In genomic region chr3:9078561-9079240, GRCh38 we compare ENCODE assay signal across 17 cellular contexts.
DNase-seq lines count a peak whose midpoint lies in the region; ATAC-seq and TF ChIP-seq lines count a peak whose summit lies in the region.
"Had no signal": no experiment of that assay in that cellular context is flagged by ENCODE, and none has a peak within 500 bp of the region (broad histone marks: within the 10 kb centered on the region; RNA-seq: fewer than 3 reads in every experiment).

No MANE protein-coding gene starts in this region.

- H3K4me1 Mint-ChIP-seq in activated CD4-positive, alpha-beta memory T cell treated with anti-CD3 and anti-CD28 coated beads for 36 hours (ENCODE audit: low read depth): peaks cover 9% of the 10 kb centered on the region
- no peaks in the 10 kb centered on the region for H3K4me1 Mint-ChIP-seq in activated CD4-positive, alpha-beta memory T cell treated with anti-CD3 and anti-CD28 coated beads, Interleukin-2, amount 10 ng/mL, durations not matched to agents 7 days and 5 days
- H3K4me1 Mint-ChIP-seq in chondrocyte (ENCODE audit: low read depth) (peaks cover 16% of the 10 kb centered on the region), osteocyte (ENCODE audit: unreplicated experiment) (peaks cover 7% of the 10 kb centered on the region)

- intact Hi-C loops in activated CD4-positive, alpha-beta memory T cell treated with anti-CD3 and anti-CD28 coated beads for 36 hours (cut with micrococcal nuclease): loop anchor here (5.0 kb wide), 1 partner anchor 224 kb away; no protein-coding TSS in a partner anchor
- intact Hi-C loops in aorta (cut with DNase I) (no loop called here), left lung (cut with DNase I) (no loop called here)

- POLR2A ChIA-PET in activated CD4-positive, alpha-beta memory T cell treated with anti-CD3 and anti-CD28 coated beads for 36 hours (lab: Charles Lee): no interaction called here
- POLR2A ChIA-PET in activated CD4-positive, alpha-beta memory T cell treated with anti-CD3 and anti-CD28 coated beads, Interleukin-2, amount 10 ng/mL, durations not matched to agents 7 days and 5 days (lab: Charles Lee): no interaction called here

- no peak overlapping the region for H3K4me3 Mint-ChIP-seq in activated CD4-positive, alpha-beta memory T cell treated with anti-CD3 and anti-CD28 coated beads for 36 hours
- H3K4me3 Mint-ChIP-seq in activated CD4-positive, alpha-beta memory T cell treated with anti-CD3 and anti-CD28 coated beads, Interleukin-2, amount 10 ng/mL, durations not matched to agents 7 days and 5 days: no peak overlapping the region
- H3K4me3 Mint-ChIP-seq in chondrocyte (ENCODE audit: unreplicated experiment): no peak overlapping the region
- no peak overlapping the region for H3K4me3 Mint-ChIP-seq in osteocyte (ENCODE audit: unreplicated experiment)
- H3K4me3 Mint-ChIP-seq: dendritic cell treated with granulocyte-macrophage colony-stimulating factor and Interleukin-4, amounts not matched to agents 40 ng/mL and 50 ng/mL, for 4 days; mesothelial cell of epicardium had no signal

- peak; percentile 48 for TF ChIP-seq CTCF in chondrocyte (IDR thresholded peaks at IDR 0.05)
- TF ChIP-seq CTCF in osteocyte (IDR thresholded peaks at IDR 0.05): peak; percentile 19
- no peak for TF ChIP-seq CTCF in left lung (IDR thresholded peaks at IDR 0.05)

- H3K27me3 ChIP-seq in aorta (ENCODE audit: control insufficient read depth in 1 of 2, insufficient read depth in 2 of 2, low read length in 1 of 2) (no peaks in the 10 kb centered on the region), left lung (no peaks in the 10 kb centered on the region)
- H3K27me3 ChIP-seq: ovary had no signal

- no peaks in the 10 kb centered on the region for H3K36me3 Mint-ChIP-seq in activated CD4-positive, alpha-beta memory T cell treated with anti-CD3 and anti-CD28 coated beads for 36 hours
- no peaks in the 10 kb centered on the region for H3K36me3 Mint-ChIP-seq in activated CD4-positive, alpha-beta memory T cell treated with anti-CD3 and anti-CD28 coated beads, Interleukin-2, amount 10 ng/mL, durations not matched to agents 7 days and 5 days (ENCODE audit: low read depth)
- H3K36me3 Mint-ChIP-seq in chondrocyte (ENCODE audit: low read depth) (no peaks in the 10 kb centered on the region), osteocyte (ENCODE audit: unreplicated experiment) (no peaks in the 10 kb centered on the region)

- H3K4me1 ChIP-seq in aorta (ENCODE audit: control insufficient read depth in 1 of 2, insufficient read depth in 2 of 2, low read length in 2 of 2): no peaks in the 10 kb centered on the region
- H3K4me1 ChIP-seq in left lung: no peaks in the 10 kb centered on the region

- peaks cover 2% of the 10 kb centered on the region for H3K27me3 Mint-ChIP-seq in activated CD4-positive, alpha-beta memory T cell treated with anti-CD3 and anti-CD28 coated beads for 36 hours
- no peaks in the 10 kb centered on the region for H3K27me3 Mint-ChIP-seq in activated CD4-positive, alpha-beta memory T cell treated with anti-CD3 and anti-CD28 coated beads, Interleukin-2, amount 10 ng/mL, durations not matched to agents 7 days and 5 days
- H3K27me3 Mint-ChIP-seq in chondrocyte (ENCODE audit: low read depth) (no peaks in the 10 kb centered on the region), osteocyte (ENCODE audit: unreplicated experiment) (peaks cover 20% of the 10 kb centered on the region)
- H3K27me3 Mint-ChIP-seq: dendritic cell treated with granulocyte-macrophage colony-stimulating factor and Interleukin-4, amounts not matched to agents 40 ng/mL and 50 ng/mL, for 4 days had no signal

- H3K4me3 ChIP-seq in aorta (ENCODE audit: low read length in 2 of 2) (no peak overlapping the region), left lung (no peak overlapping the region)
- H3K4me3 ChIP-seq: ovary had no signal

- WGBS in aorta, 2 donors: 93% methylated on average over 5 of the region's 5 CpGs

- H3K9me3 Mint-ChIP-seq in activated CD4-positive, alpha-beta memory T cell treated with anti-CD3 and anti-CD28 coated beads for 36 hours: no peaks in the 10 kb centered on the region
- H3K9me3 Mint-ChIP-seq in activated CD4-positive, alpha-beta memory T cell treated with anti-CD3 and anti-CD28 coated beads, Interleukin-2, amount 10 ng/mL, durations not matched to agents 7 days and 5 days: no peaks in the 10 kb centered on the region
- H3K9me3 Mint-ChIP-seq in chondrocyte (ENCODE audit: low read depth): peaks cover 7% of the 10 kb centered on the region
- peaks cover 5% of the 10 kb centered on the region for H3K9me3 Mint-ChIP-seq in osteocyte (ENCODE audit: unreplicated experiment)
- H3K9me3 Mint-ChIP-seq: dendritic cell treated with granulocyte-macrophage colony-stimulating factor and Interleukin-4, amounts not matched to agents 40 ng/mL and 50 ng/mL, for 4 days had no signal

- peak; percentile 18 for DNase-seq in activated CD4-positive, alpha-beta memory T cell treated with anti-CD3 and anti-CD28 coated beads for 36 hours
- DNase-seq in activated CD4-positive, alpha-beta memory T cell treated with anti-CD3 and anti-CD28 coated beads, Interleukin-2, amount 10 ng/mL, durations not matched to agents 7 days and 5 days: no peak
- no peak for DNase-seq in chondrocyte (ENCODE audit: low spot score)
- no peak for DNase-seq in osteocyte (ENCODE audit: extremely low spot score, unreplicated experiment)
- no peak for DNase-seq in aorta
- DNase-seq in left lung: no peak
- DNase-seq in occipital lobe (lab: John Stamatoyannopoulos, UW): no peak
- DNase-seq: activated CD4-positive, CD25-positive, alpha-beta regulatory T cell treated with anti-CD3 and anti-CD28 coated beads, Interleukin-2, amount 50 U/mL, for 72 hours; activated T-cell treated with anti-CD3 and anti-CD28 coated beads, Interleukin-2, amount 50 U/mL, for 48 hours; amniotic stem cell; ovary; stimulated activated CD4-positive, alpha-beta T cell treated with anti-CD3 and anti-CD28 coated beads, Interleukin-12 subunit alpha, Interleukin-12 subunit beta, amount 100 ng/mL, for 4 hours; SW 1271 had no signal

- CTCF ChIA-PET in activated CD4-positive, alpha-beta memory T cell treated with anti-CD3 and anti-CD28 coated beads for 36 hours (lab: Charles Lee): no interaction called here
- CTCF ChIA-PET in activated CD4-positive, alpha-beta memory T cell treated with anti-CD3 and anti-CD28 coated beads, Interleukin-2, amount 10 ng/mL, durations not matched to agents 7 days and 5 days (lab: Charles Lee): no interaction called here

- H3K27ac ChIP-seq in aorta (ENCODE audit: low read depth in 1 of 2, low read length in 2 of 2) (no peak overlapping the region), left lung (no peak overlapping the region)
- H3K27ac ChIP-seq: ovary had no signal

- ATAC-seq in HG02885 (IDR thresholded peaks at IDR 0.05; ENCODE audit: poor library complexity, unreplicated experiment) (peak; percentile 43), aorta (ENCODE audit: low FRiP score) (no peak), left lung (no peak)
- ATAC-seq: Panc1 had no signal

- H3K27ac Mint-ChIP-seq in activated CD4-positive, alpha-beta memory T cell treated with anti-CD3 and anti-CD28 coated beads for 36 hours: no peak overlapping the region
- no peak overlapping the region for H3K27ac Mint-ChIP-seq in activated CD4-positive, alpha-beta memory T cell treated with anti-CD3 and anti-CD28 coated beads, Interleukin-2, amount 10 ng/mL, durations not matched to agents 7 days and 5 days
- H3K27ac Mint-ChIP-seq in chondrocyte (ENCODE audit: unreplicated experiment) (no peak overlapping the region), osteocyte (ENCODE audit: unreplicated experiment) (no peak overlapping the region)
- H3K27ac Mint-ChIP-seq: dendritic cell treated with granulocyte-macrophage colony-stimulating factor and Interleukin-4, amounts not matched to agents 40 ng/mL and 50 ng/mL, for 4 days; mesothelial cell of epicardium had no signal

- H3K9me3 ChIP-seq in aorta (ENCODE audit: control insufficient read depth, low read length) (no peaks in the 10 kb centered on the region), left lung (no peaks in the 10 kb centered on the region)
- H3K9me3 ChIP-seq: ovary had no signal

- no peaks in the 10 kb centered on the region for H3K36me3 ChIP-seq in aorta (ENCODE audit: control insufficient read depth in 1 of 2, insufficient read depth in 2 of 2, low read length in 1 of 2)
- no peaks in the 10 kb centered on the region for H3K36me3 ChIP-seq in left lung
- H3K36me3 ChIP-seq: ovary had no signal

Comparison
In these comparisons a context has a peak if more than half of its experiments do, and no peak if none do; other contexts are left out.
1. CTCF ChIP-seq: peak in chondrocyte (single experiment) and osteocyte (single experiment); none in left lung (0 of 2).